Comparison of ENCODE assay signal across 8 cellular contexts in genomic region chr2:221571391-221572179, GRCh38. TPM values are rescaled to one million over a fixed set of nuclear protein-coding genes. Genes with fewer than 3 reads are reported as not detected.
DNase-seq lines count a peak whose midpoint lies in the region; ATAC-seq and TF ChIP-seq lines count a peak whose summit lies in the region.

No MANE protein-coding gene starts in this region.

- no peaks in the 10 kb centered on the region for H3K9me2 ChIP-seq in GM23338 (ENCODE audit: insufficient read depth)
- no peaks in the 10 kb centered on the region for H3K9me2 ChIP-seq in neural cell (ENCODE audit: insufficient read depth, low read length)

- H3K4me3 ChIP-seq in GM12864 (ENCODE audit: low read depth, low read length): peak overlapping the region; percentile 64
- peak overlapping the region; percentile 93 for H3K4me3 ChIP-seq in GM23338
- H3K4me3 ChIP-seq in neural cell (ENCODE audit: low read length): peak overlapping the region; percentile 90

- H3K27me3 ChIP-seq in GM23338 (ENCODE audit: insufficient read depth) (peaks cover 80% of the 10 kb centered on the region), foreskin keratinocyte (peaks cover 63% of the 10 kb centered on the region), neural cell (ENCODE audit: insufficient read depth, low read depth, low read length) (no peaks in the 10 kb centered on the region)

- peaks cover 44% of the 10 kb centered on the region for H3K27me3 Mint-ChIP-seq in GM23338 (ENCODE audit: insufficient read depth, low read depth, poor library complexity)
- peaks cover 23% of the 10 kb centered on the region for H3K27me3 Mint-ChIP-seq in activated T-helper 17 cell treated with anti-CD3 and anti-CD28 coated beads, Interleukin-2, amount 50 U/mL, for 72 hours

- H3K27ac Mint-ChIP-seq in GM23338: no peak overlapping the region
- peak overlapping the region; percentile 83 for H3K27ac Mint-ChIP-seq in activated T-helper 17 cell treated with anti-CD3 and anti-CD28 coated beads, Interleukin-2, amount 50 U/mL, for 72 hours

- peak overlapping the region; percentile 92 for H3K4me3 Mint-ChIP-seq in GM23338
- H3K4me3 Mint-ChIP-seq in activated T-helper 17 cell treated with anti-CD3 and anti-CD28 coated beads, Interleukin-2, amount 50 U/mL, for 72 hours: peak overlapping the region; percentile 97

- peak overlapping the region; percentile 77 for H3K9ac ChIP-seq in neural cell (ENCODE audit: low read length)

- peak overlapping the region; percentile 99 for H3K4me2 ChIP-seq in GM23338
- peak overlapping the region; percentile 50 for H3K4me2 ChIP-seq in neural cell (ENCODE audit: low read length)

- no peaks in the 10 kb centered on the region; the same call in 2 of the 3 replicates for H3K36me3 Mint-ChIP-seq in GM23338 (ENCODE audit: low read depth)
- peaks cover 34% of the 10 kb centered on the region for H3K36me3 Mint-ChIP-seq in activated T-helper 17 cell treated with anti-CD3 and anti-CD28 coated beads, Interleukin-2, amount 50 U/mL, for 72 hours (ENCODE audit: low read depth)

- H2AFZ ChIP-seq in GM23338: peak overlapping the region; percentile 99
- H2AFZ ChIP-seq in neural cell (ENCODE audit: low read depth, low read length): peak overlapping the region; percentile 14

- H3F3A ChIP-seq in GM23338 (replicated peaks; ENCODE audit: low read depth): peaks cover 5% of the 10 kb centered on the region; the same call in 1 of the 2 replicates
- H3F3A ChIP-seq in neural cell (ENCODE audit: insufficient read depth, low read length, poor library complexity, severe bottlenecking): no peaks in the 10 kb centered on the region

- H3K36me3 ChIP-seq in GM23338 (ENCODE audit: insufficient read depth) (no peaks in the 10 kb centered on the region), neural cell (ENCODE audit: insufficient read depth, low read length) (no peaks in the 10 kb centered on the region)

- TF ChIP-seq CTCF in GM12864 (IDR thresholded peaks at IDR 0.05; ENCODE audit: low read depth, low read length, missing control alignments): no peak
- TF ChIP-seq CTCF in GM23338 (conservative IDR thresholded peaks at IDR 0.05; ENCODE audit: low read depth in 2 of 2): no peak
- no peak for TF ChIP-seq CTCF in foreskin keratinocyte (conservative IDR thresholded peaks at IDR 0.05)
- TF ChIP-seq CTCF in neural cell (IDR thresholded peaks at IDR 0.05; ENCODE audit: poor library complexity, severe bottlenecking): no peak

- H3K9me3 ChIP-seq in neural cell (ENCODE audit: low read length): no peaks in the 10 kb centered on the region

- H3K4me1 ChIP-seq in GM23338 (ENCODE audit: insufficient read depth) (peaks cover 29% of the 10 kb centered on the region), foreskin keratinocyte (peaks cover 4% of the 10 kb centered on the region)

- peak; percentile 2 for ATAC-seq in GM23338
- peak; percentile 11 for ATAC-seq in activated T-helper 17 cell treated with anti-CD3 and anti-CD28 coated beads, Interleukin-2, amount 50 U/mL, for 72 hours (replicated peaks)
- peak; percentile 0 for ATAC-seq in foreskin keratinocyte

- H3K27ac ChIP-seq in GM23338 (ENCODE audit: low read depth) (no peak overlapping the region), foreskin keratinocyte (no peak overlapping the region), neural cell (ENCODE audit: low read length) (peak overlapping the region; percentile 76)

- H3K79me2 ChIP-seq in GM23338 (replicated peaks; ENCODE audit: insufficient read depth): no peaks in the 10 kb centered on the region
- H3K79me2 ChIP-seq in neural cell (replicated peaks; ENCODE audit: insufficient read depth, low read length): peaks cover 46% of the 10 kb centered on the region

- H4K20me1 ChIP-seq in GM23338 (replicated peaks; ENCODE audit: insufficient read depth): no peaks in the 10 kb centered on the region
- H4K20me1 ChIP-seq in neural cell (ENCODE audit: insufficient read depth): no peaks in the 10 kb centered on the region

- TF ChIP-seq RAD21 in neural cell (conservative IDR thresholded peaks at IDR 0.05): peak; percentile 18

- TF ChIP-seq EP300 in neural cell (conservative IDR thresholded peaks at IDR 0.05; ENCODE audit: poor library complexity, severe bottlenecking): no peak

- H3K9me3 Mint-ChIP-seq in GM23338: peaks cover 2% of the 10 kb centered on the region; the same call in 1 of the 3 replicates
- no peaks in the 10 kb centered on the region for H3K9me3 Mint-ChIP-seq in activated T-helper 17 cell treated with anti-CD3 and anti-CD28 coated beads, Interleukin-2, amount 50 U/mL, for 72 hours

- DNase-seq in GM12864 (ENCODE audit: low read depth) (no peak), GM23338 (ENCODE audit: low spot score) (peak; percentile 60), NAMALWA (ENCODE audit: low spot score) (peak; percentile 23), foreskin keratinocyte (peak; percentile 18 to 33), GF-D8 (lab: John Stamatoyannopoulos, UW) (no peak), OCI-M1 (lab: John Stamatoyannopoulos, UW) (no peak)

- peaks cover 43% of the 10 kb centered on the region for H3K4me1 Mint-ChIP-seq in GM23338
- peaks cover 26% of the 10 kb centered on the region for H3K4me1 Mint-ChIP-seq in activated T-helper 17 cell treated with anti-CD3 and anti-CD28 coated beads, Interleukin-2, amount 50 U/mL, for 72 hours

TF ChIP-seq in GM23338, 12 proteins besides CTCF, POLR2A, EP300 and RAD21:
- TF ChIP-seq ZNF331 (CRISPR knock-in tag; IDR thresholded peaks at IDR 0.05; ENCODE audit: low read depth) (no peak), JUNB (IDR thresholded peaks at IDR 0.05; ENCODE audit: unreplicated experiment) (no peak), CREB1 (CRISPR knock-in tag; IDR thresholded peaks at IDR 0.05; ENCODE audit: low read depth) (no peak), EZH2 (IDR thresholded peaks at IDR 0.05; ENCODE audit: low read depth, unreplicated experiment) (peak; percentile 81), STAT1 (IDR thresholded peaks at IDR 0.05; ENCODE audit: unreplicated experiment) (no peak), NANOG (IDR thresholded peaks at IDR 0.05; ENCODE audit: borderline replicate concordance) (no peak), EZH2phosphoT487 (IDR thresholded peaks at IDR 0.05; ENCODE audit: unreplicated experiment) (peak; percentile 29), ZNF114 (CRISPR knock-in tag; IDR thresholded peaks at IDR 0.05) (no peak)
- TF ChIP-seq, protein P1, sequence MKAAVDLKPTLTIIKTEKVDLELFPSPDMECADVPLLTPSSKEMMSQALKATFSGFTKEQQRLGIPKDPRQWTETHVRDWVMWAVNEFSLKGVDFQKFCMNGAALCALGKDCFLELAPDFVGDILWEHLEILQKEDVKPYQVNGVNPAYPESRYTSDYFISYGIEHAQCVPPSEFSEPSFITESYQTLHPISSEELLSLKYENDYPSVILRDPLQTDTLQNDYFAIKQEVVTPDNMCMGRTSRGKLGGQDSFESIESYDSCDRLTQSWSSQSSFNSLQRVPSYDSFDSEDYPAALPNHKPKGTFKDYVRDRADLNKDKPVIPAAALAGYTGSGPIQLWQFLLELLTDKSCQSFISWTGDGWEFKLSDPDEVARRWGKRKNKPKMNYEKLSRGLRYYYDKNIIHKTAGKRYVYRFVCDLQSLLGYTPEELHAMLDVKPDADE (IDR thresholded peaks at IDR 0.05): no peak
TF ChIP-seq in GM23338: peak in this region for 2.

TF ChIP-seq in neural cell, 6 proteins besides CTCF, POLR2A, EP300 and RAD21:
- TF ChIP-seq MXI1 (conservative IDR thresholded peaks at IDR 0.05; ENCODE audit: poor library complexity, severe bottlenecking) (peak; percentile 51), SMC3 (conservative IDR thresholded peaks at IDR 0.05; ENCODE audit: poor library complexity) (no peak)

RNA-seq across cellular contexts. Expression of gene EPHA4, which starts 0.5 kb away (rescaled TPM):
- total RNA-seq in GM23338 (2014; rRNA removed; shearing (Covaris generic)): 6.2 and 7.2 TPM in 2 replicates
- polyA plus RNA-seq in GM23338 (2016; fragmentation: Nextera tagmentation; extraction: Ambion mirVana): 4.1 and 5.5 TPM in 2 replicates
- total RNA-seq in activated T-helper 17 cell treated with anti-CD3 and anti-CD28 coated beads, Interleukin-2, amount 50 U/mL, for 72 hours: 10 to 100 TPM in 1 of 2 donors, 1 to 10 TPM in 1; 8.0 to 13.8 TPM
- total RNA-seq in foreskin keratinocyte: 0.48 and 1.0 TPM in 2 replicates
- polyA plus RNA-seq in foreskin keratinocyte: 0.27 and 0.36 TPM in 2 replicates
- polyA plus RNA-seq in neural cell: 71.1 and 99.5 TPM in 2 replicates
- polyA minus RNA-seq in neural cell: 129 and 157 TPM in 2 replicates

Comparison
In these comparisons a context has a peak if more than half of its experiments do, and no peak if none do; other contexts are left out.
1. DNase-seq: peak in GM23338 (single experiment), NAMALWA (single experiment) and foreskin keratinocyte (2 of 2); none in GM12864 (single experiment), GF-D8 (single experiment) and OCI-M1 (single experiment).
2. Peak in every context shown above with its lines, with median percentiles within 50 percentile points of each other: H3K4me3 ChIP-seq and ATAC-seq.